In genomic region chr4:38306482-38307071, GRCh38 we compare ENCODE assay signal across 1 cellular context.
A peak's percentile ranks its signal among the peaks of the same experiment; 100 is the strongest.
TF ChIP-seq lines count a peak whose summit lies in the region.

No MANE protein-coding gene starts in this region.

TF ChIP-seq in GM12878, 131 proteins besides CTCF, POLR2A, EP300 and RAD21 (continued from another document):
- TF ChIP-seq CHD2 (IDR thresholded peaks at IDR 0.05; ENCODE audit: borderline replicate concordance, low read depth, low read length): 0 out of 2 replicates have a peak, but pooled peaks have one; percentile 48
- no peak for TF ChIP-seq ATF3 (IDR thresholded peaks at IDR 0.05; ENCODE audit: borderline replicate concordance, extremely low read depth, low read depth, low read length)
- TF ChIP-seq HDAC2 (IDR thresholded peaks at IDR 0.05): no peak
- TF ChIP-seq ZNF622 (IDR thresholded peaks at IDR 0.05): no peak
- 0 out of 2 replicates have a peak, but pooled peaks have one; percentile 48 for TF ChIP-seq BMI1 (IDR thresholded peaks at IDR 0.05; ENCODE audit: borderline replicate concordance)
- no peak for TF ChIP-seq LARP7 (IDR thresholded peaks at IDR 0.05)
- peak; percentile 97 for TF ChIP-seq ATF2 (IDR thresholded peaks at IDR 0.05; ENCODE audit: low read length)
- TF ChIP-seq ZZZ3 (IDR thresholded peaks at IDR 0.05; ENCODE audit: control insufficient read depth, insufficient read length, low read depth): no peak
- TF ChIP-seq, protein P1, sequence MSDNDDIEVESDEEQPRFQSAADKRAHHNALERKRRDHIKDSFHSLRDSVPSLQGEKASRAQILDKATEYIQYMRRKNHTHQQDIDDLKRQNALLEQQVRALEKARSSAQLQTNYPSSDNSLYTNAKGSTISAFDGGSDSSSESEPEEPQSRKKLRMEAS (IDR thresholded peaks at IDR 0.05; ENCODE audit: low read depth, low read length): no peak
- TF ChIP-seq USF2 (IDR thresholded peaks at IDR 0.05; ENCODE audit: borderline replicate concordance, low read depth, low read length): no peak
- TF ChIP-seq KDM1A (IDR thresholded peaks at IDR 0.05; ENCODE audit: borderline replicate concordance): no peak
- no peak for TF ChIP-seq ZSCAN29 (IDR thresholded peaks at IDR 0.05)
- no peak for TF ChIP-seq RBBP5 (conservative IDR thresholded peaks at IDR 0.05)
- no peak for TF ChIP-seq SIX5 (IDR thresholded peaks at IDR 0.05; ENCODE audit: low read depth, low read length, severe bottlenecking)
- no peak for TF ChIP-seq CHD1 (IDR thresholded peaks at IDR 0.05; ENCODE audit: low read depth, low read length)
- peak; percentile 42; the same call in 1 of the 2 replicates for TF ChIP-seq PML (IDR thresholded peaks at IDR 0.05; ENCODE audit: low read length)
- peak in 1 of 2 experiments; percentile 97; a peak in 2 of 4 replicates for TF ChIP-seq ETV6 (conservative IDR thresholded peaks at IDR 0.05 in 1 of 2, IDR thresholded peaks at IDR 0.05 in 1 of 2; ENCODE audit: borderline replicate concordance in 1 of 2, low read depth in 1 of 2)
- TF ChIP-seq YBX1 (IDR thresholded peaks at IDR 0.05): no peak
- TF ChIP-seq ASH2L (IDR thresholded peaks at IDR 0.05; ENCODE audit: borderline replicate concordance, low read depth): no peak
- TF ChIP-seq GABPA (IDR thresholded peaks at IDR 0.05; ENCODE audit: low read depth): peak; percentile 55; the same call in 1 of the 2 replicates
